Comparison of ENCODE assay signal across 10 cellular contexts in genomic region chr17:43839670-43840101, GRCh38. TPM values are rescaled to one million over a fixed set of nuclear protein-coding genes. Genes with fewer than 3 reads are reported as not detected.
DNase-seq lines count a peak whose midpoint lies in the region; ATAC-seq and TF ChIP-seq lines count a peak whose summit lies in the region.
"Had no signal": no experiment of that assay in that cellular context is flagged by ENCODE, and none has a peak within 500 bp of the region (broad histone marks: within the 10 kb centered on the region; RNA-seq: fewer than 3 reads in every experiment).

No MANE protein-coding gene starts in this region.

- H3K9me3 ChIP-seq in transverse colon = no peaks in the 10 kb centered on the region

- H3K9me3 Mint-ChIP-seq in endothelial cell (ENCODE audit: unreplicated experiment) = no peaks in the 10 kb centered on the region
- no peaks in the 10 kb centered on the region for H3K9me3 Mint-ChIP-seq in T-helper 2 cell treated with Interferon-gamma antibody and Interleukin-4, amounts not matched to agents 5 μg/mL and 100 μg/mL, for 36 hours
- no peaks in the 10 kb centered on the region for H3K9me3 Mint-ChIP-seq in natural killer cell treated with Interleukin-12 subunit alpha and Interleukin-12 subunit beta and Interleukin-15 and Interleukin-18, amount 100 ng/mL, for 72 hours

- H3K4me3 Mint-ChIP-seq in endothelial cell (ENCODE audit: unreplicated experiment) = no peak overlapping the region
- no peak overlapping the region for H3K4me3 Mint-ChIP-seq in T-helper 2 cell treated with Interferon-gamma antibody and Interleukin-4, amounts not matched to agents 5 μg/mL and 100 μg/mL, for 36 hours
- H3K4me3 Mint-ChIP-seq in natural killer cell treated with Interleukin-12 subunit alpha and Interleukin-12 subunit beta and Interleukin-15 and Interleukin-18, amount 100 ng/mL, for 72 hours = no peak overlapping the region

- no peak for ATAC-seq in natural killer cell treated with Interleukin-12 subunit alpha and Interleukin-12 subunit beta and Interleukin-15 and Interleukin-18, amount 100 ng/mL, for 72 hours

- 34 to 37% methylated on average over 7 of the region's 7 CpGs for WGBS in transverse colon (ENCODE audit: low coverage in 1 of 2), 2 donors

- peaks cover 6% of the 10 kb centered on the region for H3K4me1 Mint-ChIP-seq in endothelial cell (ENCODE audit: unreplicated experiment)
- H3K4me1 Mint-ChIP-seq in T-helper 2 cell treated with Interferon-gamma antibody and Interleukin-4, amounts not matched to agents 5 μg/mL and 100 μg/mL, for 36 hours (ENCODE audit: low read depth) = no peaks in the 10 kb centered on the region
- H3K4me1 Mint-ChIP-seq in natural killer cell treated with Interleukin-12 subunit alpha and Interleukin-12 subunit beta and Interleukin-15 and Interleukin-18, amount 100 ng/mL, for 72 hours (ENCODE audit: low read depth in 2 of 2) = no peaks in the 10 kb centered on the region

- peaks cover 2% of the 10 kb centered on the region for H3K27me3 ChIP-seq in transverse colon

- peak overlapping the region; percentile 3 for H3K27ac Mint-ChIP-seq in endothelial cell (ENCODE audit: unreplicated experiment)
- H3K27ac Mint-ChIP-seq in T-helper 2 cell treated with Interferon-gamma antibody and Interleukin-4, amounts not matched to agents 5 μg/mL and 100 μg/mL, for 36 hours = no peak overlapping the region
- no peak overlapping the region for H3K27ac Mint-ChIP-seq in natural killer cell treated with Interleukin-12 subunit alpha and Interleukin-12 subunit beta and Interleukin-15 and Interleukin-18, amount 100 ng/mL, for 72 hours

- H3K4me1 ChIP-seq in transverse colon = peaks cover 0 to 13% (median 4%) of the 10 kb centered on the region in 4 donors

- intact Hi-C loops in transverse colon (cut with DNase I; ENCODE audit: low total_unique reads) = loop anchor here (10.0 kb wide), 2 partner anchors 55 to 145 kb away; partner anchors contain the start of gene CFAP97D1

- in situ Hi-C loops in transverse colon (cut with MboI; ENCODE audit: low pct_ligation_motif_present in 1 of 4, low pct_unique_long_range_greater_than_20kb in 1 of 4, low sequenced_read_pairs in 3 of 4) = no loop called here

- TF ChIP-seq POLR2A in transverse colon (IDR thresholded peaks at IDR 0.05) = no peak

- peaks cover 6% of the 10 kb centered on the region for H3K27me3 Mint-ChIP-seq in endothelial cell (ENCODE audit: unreplicated experiment)
- H3K27me3 Mint-ChIP-seq in T-helper 2 cell treated with Interferon-gamma antibody and Interleukin-4, amounts not matched to agents 5 μg/mL and 100 μg/mL, for 36 hours (ENCODE audit: low read depth) = peaks cover 27% of the 10 kb centered on the region
- peaks cover 8 to 24% of the 10 kb centered on the region in 2 donors for H3K27me3 Mint-ChIP-seq in natural killer cell treated with Interleukin-12 subunit alpha and Interleukin-12 subunit beta and Interleukin-15 and Interleukin-18, amount 100 ng/mL, for 72 hours

- no peaks in the 10 kb centered on the region for H3K36me3 Mint-ChIP-seq in endothelial cell (ENCODE audit: low read depth, unreplicated experiment)
- H3K36me3 Mint-ChIP-seq in T-helper 2 cell treated with Interferon-gamma antibody and Interleukin-4, amounts not matched to agents 5 μg/mL and 100 μg/mL, for 36 hours (ENCODE audit: low read depth) = no peaks in the 10 kb centered on the region
- H3K36me3 Mint-ChIP-seq in natural killer cell treated with Interleukin-12 subunit alpha and Interleukin-12 subunit beta and Interleukin-15 and Interleukin-18, amount 100 ng/mL, for 72 hours = no peaks in the 10 kb centered on the region

- no peaks in the 10 kb centered on the region for H3K36me3 ChIP-seq in transverse colon

- no peak overlapping the region for H3K4me3 ChIP-seq in transverse colon

- DNase-seq in DMS 273 (lab: John Stamatoyannopoulos, UW; ENCODE audit: unreplicated experiment) (peak; percentile 70), DMS 273 treated with DMSO at 0.1 percent for 48 hours (lab: John Stamatoyannopoulos, UW) (no peak), NCI-H524 treated with DMSO at 0.1 percent for 48 hours (lab: John Stamatoyannopoulos, UW) (peak; percentile 77), endothelial cell (ENCODE audit: low spot score) (no peak), transverse colon (peak; percentile 82)
- DNase-seq in T-helper 2 cell treated with Interferon-gamma antibody and Interleukin-4, amounts not matched to agents 5 μg/mL and 100 μg/mL, for 36 hours (ENCODE audit: low spot score) = no peak
- no peak for DNase-seq in natural killer cell treated with Interleukin-12 subunit alpha and Interleukin-12 subunit beta and Interleukin-15 and Interleukin-18, amount 100 ng/mL, for 72 hours (ENCODE audit: low spot score)
- no peak for DNase-seq in activated T-cell treated with anti-CD3 and anti-CD28 coated beads, Interleukin-2, amount 50 U/mL, for 1 hour
- DNase-seq: 8988T had no signal

- no peak for TF ChIP-seq EP300 in transverse colon (IDR thresholded peaks at IDR 0.05; ENCODE audit: low read depth)

- TF ChIP-seq CTCF in endothelial cell (IDR thresholded peaks at IDR 0.05; ENCODE audit: unreplicated experiment) (no peak), transverse colon (IDR thresholded peaks at IDR 0.05) (no peak)

- H3K27ac ChIP-seq in transverse colon = peak overlapping the region; percentile 64 to 68 (median 66)

RNA-seq across cellular contexts. Expression of gene MPP3, which starts 6.7 kb away (rescaled TPM):
- total RNA-seq in endothelial cell (ENCODE audit: unreplicated experiment) (5.2 TPM), transverse colon (10 to 100 TPM in 1 of 4 donors, 1 to 10 TPM in 3; 6.8 to 10.7 (median 7.5) TPM)
- total RNA-seq in natural killer cell treated with Interleukin-12 subunit alpha and Interleukin-12 subunit beta and Interleukin-15 and Interleukin-18, amount 100 ng/mL, for 72 hours = not detected

RNA-seq across cellular contexts. Expression of gene CD300LG, which starts 7.3 kb away (rescaled TPM):
- 5.4 TPM for total RNA-seq in endothelial cell (ENCODE audit: unreplicated experiment)
- 10 to 100 TPM in 1 of 4 donors, 1 to 10 TPM in 1, under 1 TPM in 1, not detected in 1; 0.55 to 44.5 (median 1.4) TPM for total RNA-seq in transverse colon
- not detected for total RNA-seq in natural killer cell treated with Interleukin-12 subunit alpha and Interleukin-12 subunit beta and Interleukin-15 and Interleukin-18, amount 100 ng/mL, for 72 hours
- total RNA-seq: activated CD8-positive, alpha-beta memory T cell treated with anti-CD3 and anti-CD28 coated beads for 36 hours had no signal

RNA-seq across cellular contexts. Expression of gene CFAP97D1, which starts 59.5 kb away (rescaled TPM):
- 0.10 TPM for total RNA-seq in endothelial cell (ENCODE audit: unreplicated experiment)
- total RNA-seq in transverse colon = not detected
- not detected for total RNA-seq in natural killer cell treated with Interleukin-12 subunit alpha and Interleukin-12 subunit beta and Interleukin-15 and Interleukin-18, amount 100 ng/mL, for 72 hours
- total RNA-seq: activated CD8-positive, alpha-beta memory T cell treated with anti-CD3 and anti-CD28 coated beads for 36 hours had no signal

Comparison
In these comparisons a context has a peak if more than half of its experiments do, and no peak if none do; other contexts are left out.
1. DNase-seq: peak in DMS 273 (single experiment), NCI-H524 treated with DMSO at 0.1 percent for 48 hours (single experiment) and transverse colon (single experiment); none in DMS 273 treated with DMSO at 0.1 percent for 48 hours (single experiment), endothelial cell (single experiment), T-helper 2 cell treated with Interferon-gamma antibody and Interleukin-4, amounts not matched to agents 5 μg/mL and 100 μg/mL, for 36 hours (single experiment), natural killer cell treated with Interleukin-12 subunit alpha and Interleukin-12 subunit beta and Interleukin-15 and Interleukin-18, amount 100 ng/mL, for 72 hours (single experiment) and activated T-cell treated with anti-CD3 and anti-CD28 coated beads, Interleukin-2, amount 50 U/mL, for 1 hour (single experiment).